1 cellular context compared by ENCODE assay signal in genomic region chr17:4709794-4710692, GRCh38.
TF ChIP-seq lines count a peak whose summit lies in the region.

TSS of gene ARRB2 (plus strand) at chr17:4710632. CDS start at chr17:4710722, 90 bp downstream.

TF ChIP-seq in K562, 482 proteins besides CTCF, POLR2A, EP300 and RAD21 (continued from another document and continues in another):
- TF ChIP-seq ZNF740 (CRISPR knock-in tag; IDR thresholded peaks at IDR 0.05) (peak; percentile 97), ZNF740 (tag; IDR thresholded peaks at IDR 0.05) (no peak; a peak in 1 of 4 replicates), FOXA1 (IDR thresholded peaks at IDR 0.05; ENCODE audit: borderline replicate concordance) (no peak), TCF3 (CRISPR knock-in tag; IDR thresholded peaks at IDR 0.05) (no peak), GMEB1 (CRISPR knock-in tag; IDR thresholded peaks at IDR 0.05) (0 out of 2 replicates have a peak, but pooled peaks have one; percentile 33), TFAM (CRISPR knock-in tag; conservative IDR thresholded peaks at IDR 0.05) (no peak), JUND (IDR thresholded peaks at IDR 0.05; ENCODE audit: borderline replicate concordance, low read depth, low read length) (peak; percentile 34; the same call in 1 of the 2 replicates), JUND (tag; IDR thresholded peaks at IDR 0.05; ENCODE audit: borderline replicate concordance, low read depth, low read length) (no peak; the same call in 2 of the 3 replicates), TEAD4 (IDR thresholded peaks at IDR 0.05; ENCODE audit: low read length) (peak; percentile 32; the same call in 1 of the 2 replicates), TEAD4 (CRISPR knock-in tag; IDR thresholded peaks at IDR 0.05; ENCODE audit: borderline replicate concordance) (no peak), MBD2 (IDR thresholded peaks at IDR 0.05; ENCODE audit: borderline replicate concordance, low read depth) (0 out of 2 replicates have a peak, but pooled peaks have one; percentile 24), RB1 (IDR thresholded peaks at IDR 0.05; ENCODE audit: low read depth) (0 out of 2 replicates have a peak, but pooled peaks have one; percentile 12), KDM4B (IDR thresholded peaks at IDR 0.05; ENCODE audit: borderline replicate concordance in 2 of 2, low read depth in 1 of 2) (no peak), ZFX (CRISPR knock-in tag; IDR thresholded peaks at IDR 0.05) (0 out of 2 replicates have a peak, but pooled peaks have one; percentile 8), ZNF766 (CRISPR knock-in tag; conservative IDR thresholded peaks at IDR 0.05) (0 out of 2 replicates have a peak, but pooled peaks have one; percentile 20), ETV6 (IDR thresholded peaks at IDR 0.05; ENCODE audit: borderline replicate concordance in 1 of 2, low read depth in 2 of 2, low read length in 1 of 2) (no peak), ETV6 (CRISPR knock-in tag; IDR thresholded peaks at IDR 0.05; ENCODE audit: borderline replicate concordance) (0 out of 2 replicates have a peak, but pooled peaks have one; percentile 37), ATF7 (IDR thresholded peaks at IDR 0.05) (peak; percentile 60; the same call in 1 of the 2 replicates), CXXC5 (CRISPR knock-in tag; IDR thresholded peaks at IDR 0.05) (peak; percentile 81), MTA3 (IDR thresholded peaks at IDR 0.05; ENCODE audit: borderline replicate concordance) (0 out of 2 replicates have a peak, but pooled peaks have one; percentile 33), EHMT2 (IDR thresholded peaks at IDR 0.05) (0 out of 2 replicates have a peak, but pooled peaks have one; percentile 12), MEIS2 (IDR thresholded peaks at IDR 0.05; ENCODE audit: partially characterized antibody) (peak; percentile 50), TRIM28 (IDR thresholded peaks at IDR 0.05) (peak; percentile 80; the same call in 1 of the 2 replicates), ZBTB7A (IDR thresholded peaks at IDR 0.05; ENCODE audit: borderline replicate concordance, control insufficient read depth, low read depth, low read length) (peak; percentile 30; the same call in 1 of the 2 replicates), JUN (IDR thresholded peaks at IDR 0.05; ENCODE audit: borderline replicate concordance, low read depth, low read length) (0 out of 2 replicates have a peak, but pooled peaks have one; percentile 23), JUN (CRISPR knock-in tag; IDR thresholded peaks at IDR 0.05; ENCODE audit: borderline replicate concordance) (no peak), FOXK2 (conservative IDR thresholded peaks at IDR 0.05 in 1 of 2, IDR thresholded peaks at IDR 0.05 in 1 of 2; ENCODE audit: low read depth in 2 of 2) (0 out of 4 replicates have a peak, but pooled peaks of 1 of the 2 experiments have one; percentile 33), CBX8 (IDR thresholded peaks at IDR 0.05; ENCODE audit: borderline replicate concordance, extremely low read depth, low read depth, low read length, poor library complexity, severe bottlenecking) (no peak), EP400 (IDR thresholded peaks at IDR 0.05) (peak; percentile 72), RNF2 (IDR thresholded peaks at IDR 0.05) (0 out of 2 replicates have a peak, but pooled peaks have one; percentile 29), MYNN (IDR thresholded peaks at IDR 0.05) (no peak), MYNN (CRISPR knock-in tag; IDR thresholded peaks at IDR 0.05) (no peak), TCFL5 (CRISPR knock-in tag; conservative IDR thresholded peaks at IDR 0.05) (no peak), SP2 (IDR thresholded peaks at IDR 0.05; ENCODE audit: extremely low read depth, low read depth, low read length, poor library complexity, severe bottlenecking) (peak; percentile 49), ARID2 (IDR thresholded peaks at IDR 0.05) (peak; percentile 53; the same call in 1 of the 2 replicates), RNF219 (CRISPR knock-in tag; IDR thresholded peaks at IDR 0.05) (no peak), ZNF140 (CRISPR knock-in tag; IDR thresholded peaks at IDR 0.05) (no peak), STAG1 (CRISPR knock-in tag; IDR thresholded peaks at IDR 0.05; ENCODE audit: borderline replicate concordance) (peak; percentile 66; the same call in 1 of the 2 replicates), POLR2G (IDR thresholded peaks at IDR 0.05; ENCODE audit: low read depth, low read length) (peak; percentile 78), LCOR (CRISPR knock-in tag; IDR thresholded peaks at IDR 0.05) (peak; percentile 44; the same call in 1 of the 2 replicates), CC2D1A (IDR thresholded peaks at IDR 0.05) (peak; percentile 57), PRDM10 (IDR thresholded peaks at IDR 0.05; ENCODE audit: partially characterized antibody) (peak; percentile 56), NFYB (IDR thresholded peaks at IDR 0.05; ENCODE audit: extremely low read depth, insufficient read length) (peak; percentile 63), USF1 (CRISPR knock-in tag; IDR thresholded peaks at IDR 0.05) (peak; percentile 70)
- TF ChIP-seq, protein P1, sequence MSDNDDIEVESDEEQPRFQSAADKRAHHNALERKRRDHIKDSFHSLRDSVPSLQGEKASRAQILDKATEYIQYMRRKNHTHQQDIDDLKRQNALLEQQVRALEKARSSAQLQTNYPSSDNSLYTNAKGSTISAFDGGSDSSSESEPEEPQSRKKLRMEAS (CRISPR knock-in tag; IDR thresholded peaks at IDR 0.05) = peak; percentile 95
- TF ChIP-seq, protein P2, sequence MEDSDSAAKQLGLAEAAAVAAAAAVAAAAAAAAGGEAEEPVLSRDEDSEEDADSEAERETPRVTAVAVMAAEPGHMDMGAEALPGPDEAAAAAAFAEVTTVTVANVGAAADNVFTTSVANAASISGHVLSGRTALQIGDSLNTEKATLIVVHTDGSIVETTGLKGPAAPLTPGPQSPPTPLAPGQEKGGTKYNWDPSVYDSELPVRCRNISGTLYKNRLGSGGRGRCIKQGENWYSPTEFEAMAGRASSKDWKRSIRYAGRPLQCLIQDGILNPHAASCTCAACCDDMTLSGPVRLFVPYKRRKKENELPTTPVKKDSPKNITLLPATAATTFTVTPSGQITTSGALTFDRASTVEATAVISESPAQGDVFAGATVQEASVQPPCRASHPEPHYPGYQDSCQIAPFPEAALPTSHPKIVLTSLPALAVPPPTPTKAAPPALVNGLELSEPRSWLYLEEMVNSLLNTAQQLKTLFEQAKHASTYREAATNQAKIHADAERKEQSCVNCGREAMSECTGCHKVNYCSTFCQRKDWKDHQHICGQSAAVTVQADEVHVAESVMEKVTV (CRISPR knock-in tag; IDR thresholded peaks at IDR 0.05) = peak; percentile 72
- TF ChIP-seq, protein P3, sequence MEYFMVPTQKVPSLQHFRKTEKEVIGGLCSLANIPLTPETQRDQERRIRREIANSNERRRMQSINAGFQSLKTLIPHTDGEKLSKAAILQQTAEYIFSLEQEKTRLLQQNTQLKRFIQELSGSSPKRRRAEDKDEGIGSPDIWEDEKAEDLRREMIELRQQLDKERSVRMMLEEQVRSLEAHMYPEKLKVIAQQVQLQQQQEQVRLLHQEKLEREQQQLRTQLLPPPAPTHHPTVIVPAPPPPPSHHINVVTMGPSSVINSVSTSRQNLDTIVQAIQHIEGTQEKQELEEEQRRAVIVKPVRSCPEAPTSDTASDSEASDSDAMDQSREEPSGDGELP (CRISPR knock-in tag; IDR thresholded peaks at IDR 0.05; ENCODE audit: borderline replicate concordance) = peak; percentile 77; the same call in 1 of the 2 replicates
- TF ChIP-seq, protein P4, sequence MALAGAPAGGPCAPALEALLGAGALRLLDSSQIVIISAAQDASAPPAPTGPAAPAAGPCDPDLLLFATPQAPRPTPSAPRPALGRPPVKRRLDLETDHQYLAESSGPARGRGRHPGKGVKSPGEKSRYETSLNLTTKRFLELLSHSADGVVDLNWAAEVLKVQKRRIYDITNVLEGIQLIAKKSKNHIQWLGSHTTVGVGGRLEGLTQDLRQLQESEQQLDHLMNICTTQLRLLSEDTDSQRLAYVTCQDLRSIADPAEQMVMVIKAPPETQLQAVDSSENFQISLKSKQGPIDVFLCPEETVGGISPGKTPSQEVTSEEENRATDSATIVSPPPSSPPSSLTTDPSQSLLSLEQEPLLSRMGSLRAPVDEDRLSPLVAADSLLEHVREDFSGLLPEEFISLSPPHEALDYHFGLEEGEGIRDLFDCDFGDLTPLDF (CRISPR knock-in tag; IDR thresholded peaks at IDR 0.05) = no peak; the same call in 1 of the 2 replicates
- TF ChIP-seq, protein P5, sequence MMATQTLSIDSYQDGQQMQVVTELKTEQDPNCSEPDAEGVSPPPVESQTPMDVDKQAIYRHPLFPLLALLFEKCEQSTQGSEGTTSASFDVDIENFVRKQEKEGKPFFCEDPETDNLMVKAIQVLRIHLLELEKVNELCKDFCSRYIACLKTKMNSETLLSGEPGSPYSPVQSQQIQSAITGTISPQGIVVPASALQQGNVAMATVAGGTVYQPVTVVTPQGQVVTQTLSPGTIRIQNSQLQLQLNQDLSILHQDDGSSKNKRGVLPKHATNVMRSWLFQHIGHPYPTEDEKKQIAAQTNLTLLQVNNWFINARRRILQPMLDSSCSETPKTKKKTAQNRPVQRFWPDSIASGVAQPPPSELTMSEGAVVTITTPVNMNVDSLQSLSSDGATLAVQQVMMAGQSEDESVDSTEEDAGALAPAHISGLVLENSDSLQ (IDR thresholded peaks at IDR 0.05) = peak; percentile 14; the same call in 1 of the 2 replicates
- TF ChIP-seq, protein P6, sequence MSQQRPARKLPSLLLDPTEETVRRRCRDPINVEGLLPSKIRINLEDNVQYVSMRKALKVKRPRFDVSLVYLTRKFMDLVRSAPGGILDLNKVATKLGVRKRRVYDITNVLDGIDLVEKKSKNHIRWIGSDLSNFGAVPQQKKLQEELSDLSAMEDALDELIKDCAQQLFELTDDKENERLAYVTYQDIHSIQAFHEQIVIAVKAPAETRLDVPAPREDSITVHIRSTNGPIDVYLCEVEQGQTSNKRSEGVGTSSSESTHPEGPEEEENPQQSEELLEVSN (IDR thresholded peaks at IDR 0.05; ENCODE audit: borderline replicate concordance in 1 of 2, extremely low read depth in 1 of 2, insufficient read depth in 1 of 2, insufficient read length in 1 of 2, low read depth in 1 of 2, low read length in 1 of 2, poor library complexity in 1 of 2, severe bottlenecking in 1 of 2) = peak; percentile 71 to 79
